Comparison of ENCODE assay signal across 8 cellular contexts in the genomic region with DNA sequence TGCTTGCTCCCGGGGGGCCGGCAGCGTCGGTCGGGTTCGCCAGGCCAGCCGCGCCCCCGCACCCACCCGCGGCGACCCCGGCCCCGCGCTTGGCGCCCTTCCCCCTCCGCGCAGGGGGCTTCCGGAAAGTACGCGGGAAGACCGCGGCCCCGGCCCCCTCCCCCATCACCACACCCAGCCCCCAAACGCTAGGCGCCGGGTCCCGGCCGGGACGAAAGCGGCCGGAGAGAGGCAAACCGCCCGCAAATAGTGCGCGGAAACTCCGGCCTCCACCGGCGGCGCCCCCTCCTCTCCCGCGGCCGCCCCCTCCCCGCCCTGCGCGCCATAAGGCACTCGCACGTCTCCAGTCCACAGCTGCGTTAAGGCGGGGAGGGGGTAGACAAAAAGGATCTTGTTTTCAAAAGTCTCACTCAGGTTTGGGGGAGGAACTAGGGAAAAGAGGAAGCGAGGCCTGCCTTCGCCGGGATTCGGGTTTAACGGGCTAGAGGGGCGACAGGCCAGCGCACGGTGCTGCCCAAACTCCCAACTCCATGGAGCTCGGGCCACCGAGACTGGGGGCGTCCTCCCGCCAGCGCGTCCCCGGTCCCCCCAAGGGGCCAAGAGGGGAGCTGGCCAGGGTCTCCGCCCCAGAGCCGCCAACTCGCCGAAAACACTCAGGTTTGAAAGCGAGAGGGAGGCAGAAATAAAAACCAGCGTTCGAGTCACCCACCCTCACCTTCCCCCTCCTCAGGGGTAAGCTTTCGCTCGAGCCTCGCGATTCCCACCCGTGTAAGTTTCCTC. TPM values are rescaled to one million over a fixed set of nuclear protein-coding genes. Genes with fewer than 3 reads are reported as not detected.
A peak's percentile ranks its signal among the peaks of the same experiment; 100 is the strongest.
DNase-seq lines count a peak whose midpoint lies in the region; ATAC-seq and TF ChIP-seq lines count a peak whose summit lies in the region.

No MANE protein-coding gene starts in this region.

- H3K27me3 Mint-ChIP-seq in natural killer cell (ENCODE audit: low read depth in 2 of 2) (no peaks in the 10 kb centered on the region), type B pancreatic cell (no peaks in the 10 kb centered on the region)

- H3K36me3 Mint-ChIP-seq in natural killer cell (no peaks in the 10 kb centered on the region), type B pancreatic cell (no peaks in the 10 kb centered on the region)

- intact Hi-C loops in natural killer cell (cut with micrococcal nuclease) = loop anchor here (5.0 to 10.0 kb wide), 2 partner anchors 37 to 974 kb away; a partner anchor contains a TSS

- H3K27ac Mint-ChIP-seq in natural killer cell = peak overlapping the region; percentile 97 to 99
- peak overlapping the region; percentile 99 for H3K27ac Mint-ChIP-seq in type B pancreatic cell

- H3K4me1 Mint-ChIP-seq in natural killer cell (peaks cover 52 to 55% of the 10 kb centered on the region in 2 donors), type B pancreatic cell (ENCODE audit: unreplicated experiment) (peaks cover 36% of the 10 kb centered on the region)

- DNase-seq in NCI-H345 (lab: John Stamatoyannopoulos, UW) = peak; percentile 24
- no peak for DNase-seq in NCI-H345 treated with DMSO at 0.1 percent for 48 hours (lab: John Stamatoyannopoulos, UW; ENCODE audit: unreplicated experiment)
- DNase-seq in NOMO-1 treated with DMSO at 0.1 percent for 48 hours (lab: John Stamatoyannopoulos, UW; ENCODE audit: unreplicated experiment) = peak; percentile 80
- DNase-seq in activated T-cell treated with anti-CD3 and anti-CD28 coated beads, Interleukin-2, amount 50 U/mL, for 48 hours = peak; percentile 69 to 70
- peak; percentile 45 for DNase-seq in fibroblast of pulmonary artery (ENCODE audit: low read depth)
- peak; percentile 28 for DNase-seq in natural killer cell
- DNase-seq in type B pancreatic cell (ENCODE audit: extremely low spot score, unreplicated experiment) = peak; percentile 79

- H3K9me3 Mint-ChIP-seq in natural killer cell (no peaks in the 10 kb centered on the region), type B pancreatic cell (no peaks in the 10 kb centered on the region)

- peak overlapping the region; percentile 91 for H3K4me3 ChIP-seq in fibroblast of pulmonary artery (replicated peaks; ENCODE audit: low read depth, low read length)

- H3K4me3 Mint-ChIP-seq in natural killer cell = peak overlapping the region; percentile 100
- peak overlapping the region; percentile 98 for H3K4me3 Mint-ChIP-seq in type B pancreatic cell

- TF ChIP-seq CTCF in fibroblast of pulmonary artery (IDR thresholded peaks at IDR 0.05; ENCODE audit: low read length, missing control alignments) (no peak), natural killer cell (IDR thresholded peaks at IDR 0.05) (no peak), type B pancreatic cell (conservative IDR thresholded peaks at IDR 0.05) (no peak)

- ATAC-seq in natural killer cell = no peak
- ATAC-seq in HG03354 (IDR thresholded peaks at IDR 0.05; ENCODE audit: poor library complexity, severe bottlenecking, unreplicated experiment) = no peak

RNA-seq across cellular contexts. Expression of a gene that starts 1.8 kb away (rescaled TPM):
- total RNA-seq in natural killer cell (100 to 1,000 TPM; 133 to 150 (median 148) TPM), type B pancreatic cell (ENCODE audit: low replicate concordance) (167 and 222 TPM in 2 replicates)
